ENCODE assay signal across 26 cellular contexts in the genomic region with DNA sequence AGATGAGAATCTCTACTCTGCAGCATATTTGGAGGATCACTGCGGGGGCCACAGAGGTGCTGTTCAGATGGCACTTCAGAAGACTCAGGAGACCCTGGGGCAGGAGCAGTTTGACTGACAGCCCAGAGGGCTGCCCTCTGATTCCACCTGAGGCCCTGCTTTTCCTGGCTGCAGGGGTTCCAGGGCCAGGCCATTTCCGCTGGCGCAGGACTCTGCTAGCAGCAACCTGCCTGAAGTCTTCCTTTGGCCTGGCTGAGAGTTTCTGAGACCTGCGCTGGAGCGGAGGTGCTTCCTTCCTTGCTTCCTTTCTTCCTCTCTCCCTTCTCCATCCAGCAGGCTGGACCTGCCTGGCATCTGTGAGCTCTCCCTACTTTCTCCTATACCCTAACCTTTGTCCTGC. TPM values are rescaled to one million over a fixed set of nuclear protein-coding genes. Genes with fewer than 3 reads are reported as not detected.
"Had no signal": no experiment of that assay in that cellular context is flagged by ENCODE, and none has a peak within 500 bp of the region (broad histone marks: within the 10 kb centered on the region; RNA-seq: fewer than 3 reads in every experiment).

No MANE protein-coding gene starts in this region.

- DNase-seq: activated B cell treated with CpG ODN at 0.5 μM for 24 hours; activated CD4-positive, alpha-beta memory T cell treated with anti-CD3 and anti-CD28 coated beads, Interleukin-2, amount 10 ng/mL, durations not matched to agents 7 days and 5 days; activated CD4-positive, alpha-beta T cell treated with anti-CD3 and anti-CD28 coated beads for 1 hour; activated CD4-positive, alpha-beta T cell treated with anti-CD3 and anti-CD28 coated beads, Interleukin-2, amount 10 ng/mL, durations not matched to agents 24 days and 14 days; activated gamma-delta T cell; activated naive CD4-positive, alpha-beta T cell treated with anti-CD3 and anti-CD28 coated beads for 36 hours; activated T-cell treated with anti-CD3 and anti-CD28 coated beads for 4 hours; activated T-cell treated with anti-CD3 and anti-CD28 coated beads, Interleukin-2, amount 50 U/mL, for 48 hours; NCI-H1092; NCI-H1417 treated with DMSO at 0.1 percent for 48 hours; NCI-H2029; NCI-H2107; NCI-H2171 treated with DMSO at 0.1 percent for 48 hours; NCI-H226; NCI-H510A; NCI-H526 treated with DMSO at 0.1 percent for 48 hours; NCI-H82; NK-92 treated with Interleukin-12 subunit alpha and Interleukin-12 subunit beta, amount 100 ng/mL, for 24 hours; OCI-M1; SHP77 had no signal

- H3K9me3 ChIP-seq: SJSA1 had no signal

- H3K27me3 ChIP-seq: SJSA1 had no signal

- H3K4me1 ChIP-seq: SJSA1 had no signal

- H3K4me3 ChIP-seq: SJSA1 had no signal

- H3K27ac ChIP-seq: KMS-11, SJSA1 had no signal

- H3K4me2 ChIP-seq: KMS-11 had no signal

- H3K9ac ChIP-seq: KMS-11 had no signal

- H3K36me3 ChIP-seq: SJSA1 had no signal

RNA-seq across cellular contexts. Expression of a gene that starts 11.8 kb away (rescaled TPM):
- total RNA-seq: activated B cell treated with CpG ODN at 0.5 μM for 24 hours; activated CD4-positive, alpha-beta T cell treated with anti-CD3 and anti-CD28 coated beads, Interleukin-2, amount 10 ng/mL, durations not matched to agents 24 days and 14 days; activated CD8-positive, alpha-beta memory T cell treated with anti-CD3 and anti-CD28 coated beads for 36 hours; activated naive CD4-positive, alpha-beta T cell treated with anti-CD3 and anti-CD28 coated beads for 36 hours; activated T-helper 17 cell treated with anti-CD3 and anti-CD28 coated beads, Interleukin-2, amount 50 U/mL, for 72 hours; MCF 10A had no signal

RNA-seq across cellular contexts. Expression of a gene that starts 52.4 kb away (rescaled TPM):
- total RNA-seq: activated B cell treated with CpG ODN at 0.5 μM for 24 hours; activated CD4-positive, alpha-beta T cell treated with anti-CD3 and anti-CD28 coated beads, Interleukin-2, amount 10 ng/mL, durations not matched to agents 24 days and 14 days; activated CD8-positive, alpha-beta memory T cell treated with anti-CD3 and anti-CD28 coated beads for 36 hours; activated naive CD4-positive, alpha-beta T cell treated with anti-CD3 and anti-CD28 coated beads for 36 hours; astrocyte; MCF 10A; SJSA1 had no signal
